ENCODE assay signal across 19 cellular contexts in the genomic region with DNA sequence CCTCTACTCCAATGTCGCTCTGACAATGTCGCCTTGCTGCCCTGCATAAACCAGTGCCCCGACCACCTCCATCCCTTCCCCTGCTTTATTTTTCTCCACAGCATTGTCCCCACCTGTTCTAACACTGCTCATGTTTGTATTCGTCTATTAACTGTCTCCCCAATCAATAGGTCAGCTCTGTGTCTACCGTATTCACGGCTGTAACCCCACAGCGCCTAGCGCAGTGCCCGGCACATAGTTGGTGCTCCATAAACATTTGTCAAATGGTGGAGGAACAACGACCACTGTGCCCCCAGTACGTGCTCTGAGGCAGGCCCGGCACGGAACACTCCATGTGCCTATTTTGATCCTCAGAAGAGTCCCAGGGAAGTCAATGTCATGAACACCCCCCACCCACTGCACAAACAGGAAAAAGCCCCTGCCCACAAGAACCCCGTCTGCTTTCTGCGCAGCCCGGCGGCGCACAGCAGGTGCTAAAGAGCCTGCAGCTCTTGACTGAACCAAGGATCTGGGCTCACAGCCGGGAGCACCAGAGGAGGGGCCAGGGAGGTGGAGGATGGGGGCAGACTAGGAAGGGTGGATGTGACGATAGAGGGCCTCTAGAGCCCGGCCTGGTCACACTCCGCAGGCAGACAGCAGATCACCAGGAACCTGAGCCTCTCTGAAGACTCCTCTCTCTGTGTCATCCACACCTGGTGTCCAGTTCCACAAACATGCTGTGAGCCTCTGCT. TPM values are rescaled to one million over a fixed set of nuclear protein-coding genes. Genes with fewer than 3 reads are reported as not detected.
DNase-seq lines count a peak whose midpoint lies in the region; ATAC-seq and TF ChIP-seq lines count a peak whose summit lies in the region.
"Had no signal": no experiment of that assay in that cellular context is flagged by ENCODE, and none has a peak within 500 bp of the region (broad histone marks: within the 10 kb centered on the region; RNA-seq: fewer than 3 reads in every experiment).

No MANE protein-coding gene starts in this region.

- no peak overlapping the region for H3K27ac Mint-ChIP-seq in HFFc6
- H3K27ac Mint-ChIP-seq: activated CD4-positive, alpha-beta T cell treated with anti-CD3 and anti-CD28 coated beads, Interleukin-2, amount 10 ng/mL, durations not matched to agents 24 days and 14 days had no signal

- ATAC-seq in upper lobe of left lung (ENCODE audit: low FRiP score in 2 of 2) (peak in 1 of 2 donors; percentile 41), GM18867 (IDR thresholded peaks at IDR 0.05; ENCODE audit: unreplicated experiment) (no peak), GM18909 (IDR thresholded peaks at IDR 0.05; ENCODE audit: poor library complexity, unreplicated experiment) (no peak)
- ATAC-seq: left ventricle myocardium superior; stimulated activated naive CD8-positive, alpha-beta T cell treated with anti-CD3 and anti-CD28 coated beads, Interleukin-15, Interleukin-2, amounts not matched to agents 100 U/mL and 50 U/mL, for 24 hours; T-cell had no signal

- H3K36me3 Mint-ChIP-seq in HFFc6 (ENCODE audit: low read depth), result no peaks in the 10 kb centered on the region
- H3K36me3 Mint-ChIP-seq: T-cell had no signal

- DNase-seq in NCI-H2227 (lab: John Stamatoyannopoulos, UW; ENCODE audit: unreplicated experiment) (peak; percentile 20), NCI-H2227 treated with DMSO at 0.1 percent for 48 hours (lab: John Stamatoyannopoulos, UW) (no peak), NCI-H774 (lab: John Stamatoyannopoulos, UW) (peak; percentile 24), iPS-NIHi7 (ENCODE audit: extremely low spot score) (peak; percentile 48), upper lobe of left lung (peak; percentile 64 to 70), HFFc6 (no peak)
- DNase-seq: activated CD4-positive, alpha-beta T cell treated with anti-CD3 and anti-CD28 coated beads, Interleukin-2, amount 10 ng/mL, durations not matched to agents 24 days and 14 days; amniotic stem cell; esophagus squamous epithelium; left ventricle myocardium superior; NCI-H1694 treated with DMSO at 0.1 percent for 48 hours; stimulated activated naive CD8-positive, alpha-beta T cell treated with anti-CD3 and anti-CD28 coated beads, Interleukin-15, Interleukin-2, amounts not matched to agents 100 U/mL and 50 U/mL, for 24 hours; T-cell had no signal

- H3K27me3 Mint-ChIP-seq in HFFc6 (ENCODE audit: insufficient read depth), result no peaks in the 10 kb centered on the region; the same call in 1 of the 2 replicates

- H3K4me3 Mint-ChIP-seq in HFFc6, result no peak overlapping the region
- H3K4me3 Mint-ChIP-seq: activated CD4-positive, alpha-beta T cell treated with anti-CD3 and anti-CD28 coated beads, Interleukin-2, amount 10 ng/mL, durations not matched to agents 24 days and 14 days; neural crest cell; T-cell had no signal

- peaks cover 9% of the 10 kb centered on the region for H3K4me1 Mint-ChIP-seq in HFFc6 (ENCODE audit: low read depth)
- H3K4me1 Mint-ChIP-seq: neural crest cell had no signal

- no peaks in the 10 kb centered on the region for H3K27me3 ChIP-seq in upper lobe of left lung

- no peaks in the 10 kb centered on the region for H3K9me3 ChIP-seq in upper lobe of left lung
- H3K9me3 ChIP-seq: esophagus squamous epithelium had no signal

- peaks cover 19 to 40% (median 26%) of the 10 kb centered on the region in 4 donors for H3K4me1 ChIP-seq in upper lobe of left lung

- WGBS in upper lobe of left lung, 2 donors, result 44 to 60% methylated on average over 16 to 22 of the region's 22 CpGs

- no peaks in the 10 kb centered on the region for H3K36me3 ChIP-seq in upper lobe of left lung
- H3K36me3 ChIP-seq: esophagus squamous epithelium had no signal

- TF ChIP-seq CTCF in upper lobe of left lung (IDR thresholded peaks at IDR 0.05) (no peak), HFFc6 (IDR thresholded peaks at IDR 0.05) (no peak)

- H3K9me3 Mint-ChIP-seq in HFFc6, result no peaks in the 10 kb centered on the region
- H3K9me3 Mint-ChIP-seq: activated CD4-positive, alpha-beta T cell treated with anti-CD3 and anti-CD28 coated beads, Interleukin-2, amount 10 ng/mL, durations not matched to agents 24 days and 14 days; neural crest cell; T-cell had no signal

- TF ChIP-seq EP300 in upper lobe of left lung (IDR thresholded peaks at IDR 0.05), result no peak

- H3K4me3 ChIP-seq in upper lobe of left lung, result no peak overlapping the region
- H3K4me3 ChIP-seq: esophagus squamous epithelium had no signal

- peak overlapping the region in 1 of 4 donors; percentile 7 for H3K27ac ChIP-seq in upper lobe of left lung
- H3K27ac ChIP-seq: esophagus squamous epithelium, KMS-11 had no signal

- peak in 1 of 4 donors; percentile 12 for TF ChIP-seq POLR2A in upper lobe of left lung (IDR thresholded peaks at IDR 0.05)

RNA-seq across cellular contexts. Expression of a gene that starts 1.8 kb away (rescaled TPM):
- total RNA-seq in upper lobe of left lung, result not detected
- not detected for total RNA-seq in HFFc6 (2021; fragmentation: NEBNext Ultra II Directional; extraction: Animal tissue kit (Norgen Biotek cat#: 25700))
- total RNA-seq: A673; activated CD4-positive, alpha-beta T cell treated with anti-CD3 and anti-CD28 coated beads, Interleukin-2, amount 10 ng/mL, durations not matched to agents 24 days and 14 days; chondrocyte; esophagus squamous epithelium; left ventricle myocardium superior; neural crest cell; T-cell had no signal

RNA-seq across cellular contexts. Expression of a gene that starts 25.8 kb away (rescaled TPM):
- total RNA-seq in upper lobe of left lung, result 10 to 100 TPM in 2 of 6 donors, 1 to 10 TPM in 4; 2.8 to 13.6 (median 7.2) TPM
- total RNA-seq in HFFc6 (2021; fragmentation: NEBNext Ultra II Directional; extraction: Animal tissue kit (Norgen Biotek cat#: 25700)), result 1 to 10 TPM; 1.8 to 2.5 (median 2.1) TPM

RNA-seq across cellular contexts. Expression of a gene that starts 51.4 kb away (rescaled TPM):
- 100 to 1,000 TPM in 2 of 6 donors, 10 to 100 TPM in 4; 31.1 to 114 (median 71.6) TPM for total RNA-seq in upper lobe of left lung
- total RNA-seq in HFFc6 (2021; fragmentation: NEBNext Ultra II Directional; extraction: Animal tissue kit (Norgen Biotek cat#: 25700)), result 10 to 100 TPM; 12.9 to 20.1 (median 16.7) TPM

RNA-seq across cellular contexts. Expression of a gene that starts 53.4 kb away (rescaled TPM):
- total RNA-seq in upper lobe of left lung, result 10 to 100 TPM; 40.5 to 89.7 (median 44.2) TPM
- total RNA-seq in HFFc6 (2021; fragmentation: NEBNext Ultra II Directional; extraction: Animal tissue kit (Norgen Biotek cat#: 25700)), result 10 to 100 TPM; 45.9 to 76.2 (median 54.3) TPM

Comparison
In these comparisons a context has a peak if more than half of its experiments do, and no peak if none do; other contexts are left out.
1. DNase-seq: peak in NCI-H2227 (single experiment), NCI-H774 (single experiment), iPS-NIHi7 (single experiment) and upper lobe of left lung (2 of 2); none in NCI-H2227 treated with DMSO at 0.1 percent for 48 hours (single experiment) and HFFc6 (single experiment).